Comparison of ENCODE assay signal across 1 cellular context in the genomic region with DNA sequence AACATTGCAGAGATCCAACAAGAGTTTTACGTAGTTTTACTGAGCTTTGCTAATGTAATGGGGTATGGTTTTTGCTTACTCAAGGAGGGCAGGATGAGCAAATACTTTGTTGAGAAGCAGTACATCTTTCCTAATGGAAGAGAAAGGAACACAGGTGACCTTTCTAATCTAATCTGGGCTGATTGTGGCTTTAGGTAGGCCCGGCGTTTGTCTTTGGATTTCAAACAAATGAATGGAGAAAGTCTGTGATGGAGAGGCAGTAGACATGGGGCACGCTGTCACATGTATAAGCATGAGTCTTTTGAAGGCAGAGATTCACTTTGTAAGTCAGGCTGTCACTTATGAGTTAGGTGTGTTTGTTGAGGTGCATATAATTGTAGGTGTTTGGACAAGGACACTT.
TF ChIP-seq lines count a peak whose summit lies in the region.

No MANE protein-coding gene starts in this region.

TF ChIP-seq in GM12878, 131 proteins besides CTCF, POLR2A, EP300 and RAD21:
- TF ChIP-seq RAD51 (IDR thresholded peaks at IDR 0.05) (no peak), PAX8 (IDR thresholded peaks at IDR 0.05) (no peak), SIN3A (IDR thresholded peaks at IDR 0.05; ENCODE audit: low read depth, low read length) (0 out of 2 replicates have a peak, but pooled peaks have one; percentile 14)
TF ChIP-seq in GM12878: peak in this region for 1.
